8 cellular contexts compared by ENCODE assay signal in genomic region chr18:35949903-35950627, GRCh38.
DNase-seq lines count a peak whose midpoint lies in the region; ATAC-seq and TF ChIP-seq lines count a peak whose summit lies in the region.

No MANE protein-coding gene starts in this region.

- H3K9ac ChIP-seq in endodermal cell (ENCODE audit: extremely low read depth, low read length, poor library complexity, severe bottlenecking), result peak overlapping the region; percentile 49
- H3K9ac ChIP-seq in mesendoderm (ENCODE audit: low read length), result peak overlapping the region; percentile 75

- no peak overlapping the region for H2BK15ac ChIP-seq in mesendoderm (replicated peaks; ENCODE audit: low read depth)

- H3K36me3 ChIP-seq in endodermal cell (ENCODE audit: control insufficient read depth, insufficient read depth, low read length), result no peaks in the 10 kb centered on the region
- H3K36me3 ChIP-seq in mesendoderm (ENCODE audit: control insufficient read depth, insufficient read depth, low read length), result no peaks in the 10 kb centered on the region

- H3K27me3 Mint-ChIP-seq in activated CD8-positive, alpha-beta T cell treated with anti-CD3 and anti-CD28 coated beads, Interleukin-2, amount 10 ng/mL, durations not matched to agents 7 days and 5 days (ENCODE audit: low read depth), result peaks cover 8% of the 10 kb centered on the region
- no peaks in the 10 kb centered on the region for H3K27me3 Mint-ChIP-seq in endodermal cell (ENCODE audit: insufficient read depth)

- H3K27ac Mint-ChIP-seq in activated CD8-positive, alpha-beta T cell treated with anti-CD3 and anti-CD28 coated beads, Interleukin-2, amount 10 ng/mL, durations not matched to agents 7 days and 5 days, result no peak overlapping the region
- no peak overlapping the region for H3K27ac Mint-ChIP-seq in endodermal cell

- peaks cover 3% of the 10 kb centered on the region for H3K4me1 Mint-ChIP-seq in activated CD8-positive, alpha-beta T cell treated with anti-CD3 and anti-CD28 coated beads, Interleukin-2, amount 10 ng/mL, durations not matched to agents 7 days and 5 days (ENCODE audit: low read depth)
- H3K4me1 Mint-ChIP-seq in endodermal cell, result peaks cover 11% of the 10 kb centered on the region

- H2BK5ac ChIP-seq in mesendoderm (ENCODE audit: low read length), result no peak overlapping the region

- H3K4me3 Mint-ChIP-seq in activated CD8-positive, alpha-beta T cell treated with anti-CD3 and anti-CD28 coated beads, Interleukin-2, amount 10 ng/mL, durations not matched to agents 7 days and 5 days, result peak overlapping the region; percentile 72
- H3K4me3 Mint-ChIP-seq in endodermal cell, result peak overlapping the region; percentile 79

- no peaks in the 10 kb centered on the region for H3K79me1 ChIP-seq in mesendoderm (ENCODE audit: low read length)

- CTCF ChIA-PET in activated CD8-positive, alpha-beta T cell treated with anti-CD3 and anti-CD28 coated beads, Interleukin-2, amount 10 ng/mL, durations not matched to agents 7 days and 5 days (lab: Charles Lee), result interaction anchor here (0.5 to 2.2 kb wide), 13 partner anchors 10 to 564 kb away, joined by 3 to 15 read pairs (median 3); no protein-coding TSS in a partner anchor

- peak overlapping the region; percentile 93 for H3K56ac ChIP-seq in mesendoderm (ENCODE audit: low read length)

- H3K4me3 ChIP-seq in endodermal cell (ENCODE audit: low read length) (peak overlapping the region; percentile 88), mesendoderm (ENCODE audit: low read length) (peak overlapping the region; percentile 55)

- peak overlapping the region; percentile 16 for H2BK120ac ChIP-seq in mesendoderm (ENCODE audit: low read depth, low read length)

- no peaks in the 10 kb centered on the region for H3K9me3 Mint-ChIP-seq in activated CD8-positive, alpha-beta T cell treated with anti-CD3 and anti-CD28 coated beads, Interleukin-2, amount 10 ng/mL, durations not matched to agents 7 days and 5 days (ENCODE audit: insufficient read depth)
- H3K9me3 Mint-ChIP-seq in endodermal cell, result peaks cover 7% of the 10 kb centered on the region

- H3K4me2 ChIP-seq in mesendoderm (ENCODE audit: low read length), result peak overlapping the region; percentile 77

- POLR2A ChIA-PET in activated CD8-positive, alpha-beta T cell treated with anti-CD3 and anti-CD28 coated beads, Interleukin-2, amount 10 ng/mL, durations not matched to agents 7 days and 5 days (lab: Charles Lee), result no interaction called here

- TF ChIP-seq CTCF in endodermal cell (conservative IDR thresholded peaks at IDR 0.05), result peak; percentile 95

- H2AK5ac ChIP-seq in mesendoderm (ENCODE audit: low read length), result no peak overlapping the region

- WGBS in endodermal cell (ENCODE audit: insufficient coverage in 1 of 2, insufficient read length in 1 of 2), 2 experiments, result 1% methylated on average over 24 to 54 of the region's 54 CpGs
- no CpG with 5 or more reads among the region's 54 CpGs for WGBS in mesendoderm (ENCODE audit: extremely low coverage, insufficient coverage, low lambda C conversion rate)

- H3K4me1 ChIP-seq in endodermal cell (ENCODE audit: control insufficient read depth, insufficient read depth, low read length) (no peaks in the 10 kb centered on the region), mesendoderm (ENCODE audit: control insufficient read depth, low read depth, low read length) (no peaks in the 10 kb centered on the region)

- H3K27me3 ChIP-seq in endodermal cell (ENCODE audit: control insufficient read depth, insufficient read depth, low read length, poor library complexity, severe bottlenecking), result peaks cover 10% of the 10 kb centered on the region
- H3K27me3 ChIP-seq in mesendoderm (ENCODE audit: insufficient read depth, low read length, poor library complexity), result no peaks in the 10 kb centered on the region

- H3K4ac ChIP-seq in mesendoderm (ENCODE audit: low read depth, low read length), result peak overlapping the region; percentile 46

- H3K9me3 ChIP-seq in endodermal cell (ENCODE audit: control insufficient read depth, low read length), result peaks cover 5% of the 10 kb centered on the region

- H4K8ac ChIP-seq in mesendoderm (ENCODE audit: low read depth, low read length), result peak overlapping the region; percentile 84

- DNase-seq in GM04504 (ENCODE audit: low read depth) (peak; percentile 25), NCI-H526 treated with DMSO at 0.1 percent for 48 hours (lab: John Stamatoyannopoulos, UW) (peak; percentile 46), endodermal cell (peak; percentile 89), mesendoderm (peak; percentile 86)
- peak; percentile 58 for DNase-seq in activated CD8-positive, alpha-beta T cell treated with anti-CD3 and anti-CD28 coated beads, Interleukin-2, amount 10 ng/mL, durations not matched to agents 7 days and 5 days
- peak; percentile 17 for DNase-seq in stimulated activated CD8-positive, alpha-beta memory T cell treated with anti-CD3 and anti-CD28 coated beads, Interleukin-15, amount 100 ng/mL, for 24 hours (ENCODE audit: low read depth)

- no peaks in the 10 kb centered on the region for H3K79me2 ChIP-seq in mesendoderm (ENCODE audit: control insufficient read depth, insufficient read depth, low read length)

- H3K27ac ChIP-seq in endodermal cell (ENCODE audit: low read depth, low read length), result no peak overlapping the region
- H3K27ac ChIP-seq in mesendoderm (ENCODE audit: low read depth, low read length), result no peak overlapping the region

- peak overlapping the region; percentile 85 for H3K18ac ChIP-seq in mesendoderm (ENCODE audit: low read length)

- H3K36me3 Mint-ChIP-seq in activated CD8-positive, alpha-beta T cell treated with anti-CD3 and anti-CD28 coated beads, Interleukin-2, amount 10 ng/mL, durations not matched to agents 7 days and 5 days (ENCODE audit: low read depth), result no peaks in the 10 kb centered on the region
- H3K36me3 Mint-ChIP-seq in endodermal cell (ENCODE audit: low read depth), result peaks cover 6% of the 10 kb centered on the region

- H3K23ac ChIP-seq in mesendoderm (ENCODE audit: low read length), result no peak overlapping the region

- no peak overlapping the region for H4K5ac ChIP-seq in mesendoderm (ENCODE audit: low read length)

- ATAC-seq in HG02943 (IDR thresholded peaks at IDR 0.05; ENCODE audit: low read depth, unreplicated experiment) (peak; percentile 69), HG03108 (IDR thresholded peaks at IDR 0.05; ENCODE audit: unreplicated experiment) (no peak)
- ATAC-seq in activated CD8-positive, alpha-beta T cell treated with anti-CD3 and anti-CD28 coated beads, Interleukin-2, amount 10 ng/mL, durations not matched to agents 7 days and 5 days, result peak; percentile 83

Comparison
In these comparisons a context has a peak if more than half of its experiments do, and no peak if none do; other contexts are left out.
1. DNase-seq: peak in every context shown above with its lines; median percentile 89 in endodermal cell; 86 in mesendoderm; 58 in activated CD8-positive, alpha-beta T cell treated with anti-CD3 and anti-CD28 coated beads, Interleukin-2, amount 10 ng/mL, durations not matched to agents 7 days and 5 days; 46 in NCI-H526 treated with DMSO at 0.1 percent for 48 hours; 25 in GM04504; 17 in stimulated activated CD8-positive, alpha-beta memory T cell treated with anti-CD3 and anti-CD28 coated beads, Interleukin-15, amount 100 ng/mL, for 24 hours.